Comparison of ENCODE assay signal across 1 cellular context in the genomic region with DNA sequence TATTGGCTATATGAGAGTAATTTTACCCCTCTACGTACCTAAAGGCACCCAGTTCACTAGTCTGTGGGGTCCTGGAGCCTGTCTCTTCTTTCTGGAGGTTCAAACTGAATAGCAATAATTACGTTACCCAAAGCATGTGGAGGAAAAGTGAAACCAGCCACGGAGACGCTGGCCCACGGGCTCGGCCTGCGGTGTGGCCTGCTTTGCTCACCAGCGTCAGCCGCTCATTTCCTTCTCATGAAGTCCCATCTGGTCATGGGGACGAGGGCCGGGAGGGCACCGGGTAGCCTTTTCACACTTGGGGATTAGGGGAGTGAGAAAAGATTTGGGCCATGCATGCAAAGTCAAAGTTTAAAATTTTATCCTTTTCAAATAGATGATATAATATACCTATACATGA.
TF ChIP-seq lines count a peak whose summit lies in the region.

No MANE protein-coding gene starts in this region.

TF ChIP-seq in K562, 482 proteins besides CTCF, POLR2A, EP300 and RAD21 (continued from another document):
- TF ChIP-seq, protein P1, sequence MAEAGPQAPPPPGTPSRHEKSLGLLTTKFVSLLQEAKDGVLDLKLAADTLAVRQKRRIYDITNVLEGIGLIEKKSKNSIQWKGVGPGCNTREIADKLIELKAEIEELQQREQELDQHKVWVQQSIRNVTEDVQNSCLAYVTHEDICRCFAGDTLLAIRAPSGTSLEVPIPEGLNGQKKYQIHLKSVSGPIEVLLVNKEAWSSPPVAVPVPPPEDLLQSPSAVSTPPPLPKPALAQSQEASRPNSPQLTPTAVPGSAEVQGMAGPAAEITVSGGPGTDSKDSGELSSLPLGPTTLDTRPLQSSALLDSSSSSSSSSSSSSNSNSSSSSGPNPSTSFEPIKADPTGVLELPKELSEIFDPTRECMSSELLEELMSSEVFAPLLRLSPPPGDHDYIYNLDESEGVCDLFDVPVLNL (CRISPR knock-in tag; IDR thresholded peaks at IDR 0.05; ENCODE audit: low read depth): no peak
- TF ChIP-seq POLR2G (IDR thresholded peaks at IDR 0.05; ENCODE audit: low read depth, low read length): 0 out of 2 replicates have a peak, but pooled peaks have one; percentile 28
